Comparison of ENCODE assay signal across 1 cellular context in the genomic region with DNA sequence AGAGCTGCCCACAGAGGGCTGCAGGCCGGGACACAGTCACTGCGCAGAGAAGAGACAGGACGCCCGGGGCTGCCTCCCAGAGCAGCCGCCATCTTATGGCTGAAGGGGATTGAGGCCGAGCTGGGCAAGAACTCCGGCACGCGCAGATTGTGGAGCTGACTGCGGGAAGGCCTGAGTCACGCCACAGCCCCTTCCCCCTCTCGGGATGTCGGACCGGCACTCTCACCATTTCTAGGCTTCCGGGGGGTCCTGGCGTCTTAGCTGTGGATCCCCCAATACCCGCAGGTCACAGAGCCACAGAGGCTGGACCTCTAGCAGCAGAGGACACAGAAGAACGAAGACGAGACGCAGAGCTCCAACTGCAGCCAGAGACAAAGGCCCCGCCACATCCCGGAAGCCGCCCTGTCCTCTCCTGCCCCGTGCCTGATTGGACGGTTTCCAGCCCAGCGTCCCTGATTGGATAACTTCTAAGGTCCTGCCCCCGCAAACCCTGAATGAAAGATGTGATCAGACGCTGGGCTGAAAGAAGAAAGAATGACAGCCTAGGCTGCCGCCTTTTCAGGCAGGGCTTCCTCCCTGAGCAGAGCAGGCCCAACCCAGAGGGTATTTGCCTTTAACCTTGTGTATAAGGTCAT.
TF ChIP-seq lines count a peak whose summit lies in the region.

A gene (minus strand): TSS at position 373 of the 635 bp plus-strand sequence. CDS start 144 bp downstream, at position 229.

TF ChIP-seq in K562, 482 proteins besides CTCF, POLR2A, EP300 and RAD21 (continued from another document and continues in another):
- TF ChIP-seq, protein P1, sequence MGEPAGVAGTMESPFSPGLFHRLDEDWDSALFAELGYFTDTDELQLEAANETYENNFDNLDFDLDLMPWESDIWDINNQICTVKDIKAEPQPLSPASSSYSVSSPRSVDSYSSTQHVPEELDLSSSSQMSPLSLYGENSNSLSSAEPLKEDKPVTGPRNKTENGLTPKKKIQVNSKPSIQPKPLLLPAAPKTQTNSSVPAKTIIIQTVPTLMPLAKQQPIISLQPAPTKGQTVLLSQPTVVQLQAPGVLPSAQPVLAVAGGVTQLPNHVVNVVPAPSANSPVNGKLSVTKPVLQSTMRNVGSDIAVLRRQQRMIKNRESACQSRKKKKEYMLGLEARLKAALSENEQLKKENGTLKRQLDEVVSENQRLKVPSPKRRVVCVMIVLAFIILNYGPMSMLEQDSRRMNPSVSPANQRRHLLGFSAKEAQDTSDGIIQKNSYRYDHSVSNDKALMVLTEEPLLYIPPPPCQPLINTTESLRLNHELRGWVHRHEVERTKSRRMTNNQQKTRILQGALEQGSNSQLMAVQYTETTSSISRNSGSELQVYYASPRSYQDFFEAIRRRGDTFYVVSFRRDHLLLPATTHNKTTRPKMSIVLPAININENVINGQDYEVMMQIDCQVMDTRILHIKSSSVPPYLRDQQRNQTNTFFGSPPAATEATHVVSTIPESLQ (CRISPR knock-in tag; IDR thresholded peaks at IDR 0.05): no peak
- TF ChIP-seq, protein P2, sequence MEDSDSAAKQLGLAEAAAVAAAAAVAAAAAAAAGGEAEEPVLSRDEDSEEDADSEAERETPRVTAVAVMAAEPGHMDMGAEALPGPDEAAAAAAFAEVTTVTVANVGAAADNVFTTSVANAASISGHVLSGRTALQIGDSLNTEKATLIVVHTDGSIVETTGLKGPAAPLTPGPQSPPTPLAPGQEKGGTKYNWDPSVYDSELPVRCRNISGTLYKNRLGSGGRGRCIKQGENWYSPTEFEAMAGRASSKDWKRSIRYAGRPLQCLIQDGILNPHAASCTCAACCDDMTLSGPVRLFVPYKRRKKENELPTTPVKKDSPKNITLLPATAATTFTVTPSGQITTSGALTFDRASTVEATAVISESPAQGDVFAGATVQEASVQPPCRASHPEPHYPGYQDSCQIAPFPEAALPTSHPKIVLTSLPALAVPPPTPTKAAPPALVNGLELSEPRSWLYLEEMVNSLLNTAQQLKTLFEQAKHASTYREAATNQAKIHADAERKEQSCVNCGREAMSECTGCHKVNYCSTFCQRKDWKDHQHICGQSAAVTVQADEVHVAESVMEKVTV (CRISPR knock-in tag; IDR thresholded peaks at IDR 0.05): no peak
- TF ChIP-seq SETDB1 (IDR thresholded peaks at IDR 0.05; ENCODE audit: low read length) (no peak), STAT5B (CRISPR knock-in tag; IDR thresholded peaks at IDR 0.05) (no peak), NR3C1 (CRISPR knock-in tag; IDR thresholded peaks at IDR 0.05) (no peak), ZNF717 (CRISPR knock-in tag; IDR thresholded peaks at IDR 0.05) (no peak), TEAD1 (CRISPR knock-in tag; IDR thresholded peaks at IDR 0.05) (no peak), PRMT5 (CRISPR knock-in tag; IDR thresholded peaks at IDR 0.05) (no peak), HCFC1 (IDR thresholded peaks at IDR 0.05; ENCODE audit: low read depth, low read length) (no peak), XRCC3 (IDR thresholded peaks at IDR 0.05) (no peak), HNRNPH1 (optimal IDR thresholded peaks at IDR 0.05; ENCODE audit: low read depth, low read length) (no peak), MBD2 (IDR thresholded peaks at IDR 0.05; ENCODE audit: borderline replicate concordance, low read depth) (peak; percentile 78), ZNF143 (CRISPR knock-in tag; IDR thresholded peaks at IDR 0.05) (no peak), KHSRP (IDR thresholded peaks at IDR 0.05) (no peak), SNIP1 (IDR thresholded peaks at IDR 0.05; ENCODE audit: low read depth) (no peak), GTF2A2 (tag; IDR thresholded peaks at IDR 0.05) (no peak), SP1 (CRISPR knock-in tag; IDR thresholded peaks at IDR 0.05) (no peak), ZNF354B (CRISPR knock-in tag; IDR thresholded peaks at IDR 0.05) (no peak), MAFK (IDR thresholded peaks at IDR 0.05; ENCODE audit: low read length) (no peak), YBX1 (IDR thresholded peaks at IDR 0.05) (no peak), TAF9B (IDR thresholded peaks at IDR 0.05; ENCODE audit: partially characterized antibody) (peak; percentile 73), KDM1A (IDR thresholded peaks at IDR 0.05) (no peak), ZNF408 (CRISPR knock-in tag; IDR thresholded peaks at IDR 0.05; ENCODE audit: low read depth) (no peak), NR2C2 (CRISPR knock-in tag; IDR thresholded peaks at IDR 0.05) (no peak), NR2C2 (tag; IDR thresholded peaks at IDR 0.05) (no peak; the same call in 1 of the 2 replicates), CBFB (CRISPR knock-in tag; IDR thresholded peaks at IDR 0.05) (no peak), KLF16 (IDR thresholded peaks at IDR 0.05) (no peak), HNRNPUL1 (IDR thresholded peaks at IDR 0.05; ENCODE audit: low read length) (no peak), FOXJ3 (CRISPR knock-in tag; IDR thresholded peaks at IDR 0.05) (no peak), ZKSCAN8 (CRISPR knock-in tag; IDR thresholded peaks at IDR 0.05) (no peak), ZBED1 (IDR thresholded peaks at IDR 0.05) (no peak)
- TF ChIP-seq, protein P3, sequence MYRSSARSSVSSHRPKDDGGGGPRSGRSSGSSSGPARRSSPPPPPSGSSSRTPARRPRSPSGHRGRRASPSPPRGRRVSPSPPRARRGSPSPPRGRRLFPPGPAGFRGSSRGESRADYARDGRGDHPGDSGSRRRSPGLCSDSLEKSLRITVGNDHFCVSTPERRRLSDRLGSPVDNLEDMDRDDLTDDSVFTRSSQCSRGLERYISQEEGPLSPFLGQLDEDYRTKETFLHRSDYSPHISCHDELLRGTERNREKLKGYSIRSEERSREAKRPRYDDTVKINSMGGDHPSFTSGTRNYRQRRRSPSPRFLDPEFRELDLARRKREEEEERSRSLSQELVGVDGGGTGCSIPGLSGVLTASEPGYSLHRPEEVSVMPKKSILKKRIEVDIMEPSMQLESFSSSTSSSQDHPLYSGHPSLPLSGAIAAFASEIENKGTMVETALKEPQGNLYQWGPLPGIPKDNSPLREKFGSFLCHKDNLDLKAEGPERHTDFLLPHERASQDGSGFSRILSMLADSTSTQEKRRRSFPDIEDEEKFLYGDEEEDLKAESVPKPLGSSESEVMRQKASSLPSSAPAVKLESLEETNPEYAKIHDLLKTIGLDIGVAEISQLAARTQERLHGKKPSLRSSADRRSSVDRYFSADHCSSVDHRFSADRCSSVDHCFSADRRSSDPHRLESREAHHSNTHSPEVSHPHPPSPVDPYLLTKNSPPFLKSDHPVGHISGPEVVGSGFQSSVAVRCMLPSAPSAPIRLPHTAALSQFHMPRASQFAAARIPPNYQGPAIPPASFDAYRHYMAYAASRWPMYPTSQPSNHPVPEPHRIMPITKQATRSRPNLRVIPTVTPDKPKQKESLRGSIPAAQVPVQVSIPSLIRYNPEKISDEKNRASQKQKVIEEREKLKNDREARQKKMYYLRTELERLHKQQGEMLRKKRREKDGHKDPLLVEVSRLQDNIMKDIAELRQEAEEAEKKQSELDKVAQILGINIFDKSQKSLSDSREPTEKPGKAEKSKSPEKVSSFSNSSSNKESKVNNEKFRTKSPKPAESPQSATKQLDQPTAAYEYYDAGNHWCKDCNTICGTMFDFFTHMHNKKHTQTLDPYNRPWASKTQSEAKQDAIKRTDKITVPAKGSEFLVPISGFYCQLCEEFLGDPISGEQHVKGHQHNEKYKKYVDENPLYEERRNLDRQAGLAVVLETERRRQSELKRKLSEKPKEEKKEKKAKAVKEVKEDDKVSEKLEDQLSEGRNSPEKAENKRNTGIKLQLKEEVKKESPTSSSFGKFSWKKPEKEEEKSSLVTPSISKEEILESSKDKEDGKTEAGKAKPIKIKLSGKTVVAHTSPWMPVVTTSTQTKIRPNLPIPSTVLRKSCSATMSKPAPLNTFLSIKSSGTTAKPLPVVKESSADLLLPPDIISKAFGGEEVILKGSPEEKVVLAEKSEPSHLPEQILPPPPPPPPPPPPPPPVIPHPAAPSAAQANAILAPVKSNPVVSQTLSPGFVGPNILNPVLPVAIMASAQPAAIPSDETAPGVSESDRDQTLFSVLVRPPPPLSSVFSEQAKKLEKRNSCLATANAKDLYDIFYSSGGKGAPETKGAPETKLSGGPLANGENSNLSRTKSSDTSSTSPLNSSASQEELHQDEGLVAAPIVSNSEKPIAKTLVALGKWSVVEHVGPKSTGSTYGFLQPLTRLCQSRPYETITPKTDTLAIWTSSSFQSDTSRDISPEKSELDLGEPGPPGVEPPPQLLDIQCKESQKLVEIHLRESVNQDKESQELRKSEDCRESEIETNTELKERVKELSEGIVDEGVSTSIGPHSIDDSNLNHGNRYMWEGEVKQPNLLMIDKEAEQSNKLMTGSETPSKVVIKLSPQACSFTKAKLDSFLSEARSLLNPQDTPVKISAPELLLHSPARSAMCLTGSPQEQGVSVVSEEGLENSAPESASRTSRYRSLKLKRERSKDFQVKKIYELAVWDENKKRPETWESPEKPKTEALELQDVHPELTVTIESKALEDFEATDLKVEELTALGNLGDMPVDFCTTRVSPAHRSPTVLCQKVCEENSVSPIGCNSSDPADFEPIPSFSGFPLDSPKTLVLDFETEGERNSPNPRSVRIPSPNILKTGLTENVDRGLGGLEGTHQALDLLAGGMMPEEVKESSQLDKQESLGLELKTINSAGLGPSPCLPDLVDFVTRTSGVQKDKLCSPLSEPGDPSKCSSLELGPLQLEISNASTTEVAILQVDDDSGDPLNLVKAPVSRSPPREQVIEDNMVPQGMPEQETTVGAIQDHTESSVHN (IDR thresholded peaks at IDR 0.05; ENCODE audit: borderline replicate concordance in 1 of 2, low read depth in 1 of 2): no peak
- TF ChIP-seq, protein P4, sequence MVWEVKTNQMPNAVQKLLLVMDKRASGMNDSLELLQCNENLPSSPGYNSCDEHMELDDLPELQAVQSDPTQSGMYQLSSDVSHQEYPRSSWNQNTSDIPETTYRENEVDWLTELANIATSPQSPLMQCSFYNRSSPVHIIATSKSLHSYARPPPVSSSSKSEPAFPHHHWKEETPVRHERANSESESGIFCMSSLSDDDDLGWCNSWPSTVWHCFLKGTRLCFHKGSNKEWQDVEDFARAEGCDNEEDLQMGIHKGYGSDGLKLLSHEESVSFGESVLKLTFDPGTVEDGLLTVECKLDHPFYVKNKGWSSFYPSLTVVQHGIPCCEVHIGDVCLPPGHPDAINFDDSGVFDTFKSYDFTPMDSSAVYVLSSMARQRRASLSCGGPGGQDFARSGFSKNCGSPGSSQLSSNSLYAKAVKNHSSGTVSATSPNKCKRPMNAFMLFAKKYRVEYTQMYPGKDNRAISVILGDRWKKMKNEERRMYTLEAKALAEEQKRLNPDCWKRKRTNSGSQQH (CRISPR knock-in tag; IDR thresholded peaks at IDR 0.05): no peak
- TF ChIP-seq, protein P5, sequence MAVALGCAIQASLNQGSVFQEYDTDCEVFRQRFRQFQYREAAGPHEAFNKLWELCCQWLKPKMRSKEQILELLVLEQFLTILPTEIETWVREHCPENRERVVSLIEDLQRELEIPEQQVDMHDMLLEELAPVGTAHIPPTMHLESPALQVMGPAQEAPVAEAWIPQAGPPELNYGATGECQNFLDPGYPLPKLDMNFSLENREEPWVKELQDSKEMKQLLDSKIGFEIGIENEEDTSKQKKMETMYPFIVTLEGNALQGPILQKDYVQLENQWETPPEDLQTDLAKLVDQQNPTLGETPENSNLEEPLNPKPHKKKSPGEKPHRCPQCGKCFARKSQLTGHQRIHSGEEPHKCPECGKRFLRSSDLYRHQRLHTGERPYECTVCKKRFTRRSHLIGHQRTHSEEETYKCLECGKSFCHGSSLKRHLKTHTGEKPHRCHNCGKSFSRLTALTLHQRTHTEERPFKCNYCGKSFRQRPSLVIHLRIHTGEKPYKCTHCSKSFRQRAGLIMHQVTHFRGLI (CRISPR knock-in tag; IDR thresholded peaks at IDR 0.05): no peak
- TF ChIP-seq, protein P6, sequence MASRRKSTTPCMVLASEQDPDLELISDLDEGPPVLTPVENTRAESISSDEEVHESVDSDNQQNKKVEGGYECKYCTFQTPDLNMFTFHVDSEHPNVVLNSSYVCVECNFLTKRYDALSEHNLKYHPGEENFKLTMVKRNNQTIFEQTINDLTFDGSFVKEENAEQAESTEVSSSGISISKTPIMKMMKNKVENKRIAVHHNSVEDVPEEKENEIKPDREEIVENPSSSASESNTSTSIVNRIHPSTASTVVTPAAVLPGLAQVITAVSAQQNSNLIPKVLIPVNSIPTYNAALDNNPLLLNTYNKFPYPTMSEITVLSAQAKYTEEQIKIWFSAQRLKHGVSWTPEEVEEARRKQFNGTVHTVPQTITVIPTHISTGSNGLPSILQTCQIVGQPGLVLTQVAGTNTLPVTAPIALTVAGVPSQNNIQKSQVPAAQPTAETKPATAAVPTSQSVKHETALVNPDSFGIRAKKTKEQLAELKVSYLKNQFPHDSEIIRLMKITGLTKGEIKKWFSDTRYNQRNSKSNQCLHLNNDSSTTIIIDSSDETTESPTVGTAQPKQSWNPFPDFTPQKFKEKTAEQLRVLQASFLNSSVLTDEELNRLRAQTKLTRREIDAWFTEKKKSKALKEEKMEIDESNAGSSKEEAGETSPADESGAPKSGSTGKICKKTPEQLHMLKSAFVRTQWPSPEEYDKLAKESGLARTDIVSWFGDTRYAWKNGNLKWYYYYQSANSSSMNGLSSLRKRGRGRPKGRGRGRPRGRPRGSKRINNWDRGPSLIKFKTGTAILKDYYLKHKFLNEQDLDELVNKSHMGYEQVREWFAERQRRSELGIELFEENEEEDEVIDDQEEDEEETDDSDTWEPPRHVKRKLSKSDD (conservative IDR thresholded peaks at IDR 0.05; ENCODE audit: low read length): no peak
- TF ChIP-seq, protein P7, sequence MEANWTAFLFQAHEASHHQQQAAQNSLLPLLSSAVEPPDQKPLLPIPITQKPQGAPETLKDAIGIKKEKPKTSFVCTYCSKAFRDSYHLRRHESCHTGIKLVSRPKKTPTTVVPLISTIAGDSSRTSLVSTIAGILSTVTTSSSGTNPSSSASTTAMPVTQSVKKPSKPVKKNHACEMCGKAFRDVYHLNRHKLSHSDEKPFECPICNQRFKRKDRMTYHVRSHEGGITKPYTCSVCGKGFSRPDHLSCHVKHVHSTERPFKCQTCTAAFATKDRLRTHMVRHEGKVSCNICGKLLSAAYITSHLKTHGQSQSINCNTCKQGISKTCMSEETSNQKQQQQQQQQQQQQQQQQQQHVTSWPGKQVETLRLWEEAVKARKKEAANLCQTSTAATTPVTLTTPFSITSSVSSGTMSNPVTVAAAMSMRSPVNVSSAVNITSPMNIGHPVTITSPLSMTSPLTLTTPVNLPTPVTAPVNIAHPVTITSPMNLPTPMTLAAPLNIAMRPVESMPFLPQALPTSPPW (CRISPR knock-in tag; IDR thresholded peaks at IDR 0.05): peak; percentile 33; the same call in 1 of the 2 replicates
- TF ChIP-seq, protein P8, sequence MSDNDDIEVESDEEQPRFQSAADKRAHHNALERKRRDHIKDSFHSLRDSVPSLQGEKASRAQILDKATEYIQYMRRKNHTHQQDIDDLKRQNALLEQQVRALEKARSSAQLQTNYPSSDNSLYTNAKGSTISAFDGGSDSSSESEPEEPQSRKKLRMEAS (CRISPR knock-in tag; IDR thresholded peaks at IDR 0.05): no peak
- TF ChIP-seq, protein P9, sequence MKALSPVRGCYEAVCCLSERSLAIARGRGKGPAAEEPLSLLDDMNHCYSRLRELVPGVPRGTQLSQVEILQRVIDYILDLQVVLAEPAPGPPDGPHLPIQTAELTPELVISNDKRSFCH (CRISPR knock-in tag; IDR thresholded peaks at IDR 0.05): no peak
- TF ChIP-seq, protein P9 (tag; IDR thresholded peaks at IDR 0.05): no peak
- TF ChIP-seq, protein P10, sequence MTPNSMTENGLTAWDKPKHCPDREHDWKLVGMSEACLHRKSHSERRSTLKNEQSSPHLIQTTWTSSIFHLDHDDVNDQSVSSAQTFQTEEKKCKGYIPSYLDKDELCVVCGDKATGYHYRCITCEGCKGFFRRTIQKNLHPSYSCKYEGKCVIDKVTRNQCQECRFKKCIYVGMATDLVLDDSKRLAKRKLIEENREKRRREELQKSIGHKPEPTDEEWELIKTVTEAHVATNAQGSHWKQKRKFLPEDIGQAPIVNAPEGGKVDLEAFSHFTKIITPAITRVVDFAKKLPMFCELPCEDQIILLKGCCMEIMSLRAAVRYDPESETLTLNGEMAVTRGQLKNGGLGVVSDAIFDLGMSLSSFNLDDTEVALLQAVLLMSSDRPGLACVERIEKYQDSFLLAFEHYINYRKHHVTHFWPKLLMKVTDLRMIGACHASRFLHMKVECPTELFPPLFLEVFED (CRISPR knock-in tag; conservative IDR thresholded peaks at IDR 0.05): no peak
